In genomic region chr11:58164389-58164788, GRCh38 we compare ENCODE assay signal across 34 cellular contexts. TPM values are rescaled to one million over a fixed set of nuclear protein-coding genes. Genes with fewer than 3 reads are reported as not detected.
"Had no signal": no experiment of that assay in that cellular context is flagged by ENCODE, and none has a peak within 500 bp of the region (broad histone marks: within the 10 kb centered on the region; RNA-seq: fewer than 3 reads in every experiment).

No MANE protein-coding gene starts in this region.

- H3K9me3 ChIP-seq: ovary, sigmoid colon, testis, thyroid gland, transverse colon, upper lobe of left lung, vagina had no signal

- H3K9me3 Mint-ChIP-seq: natural killer cell treated with Interleukin-12 subunit alpha and Interleukin-12 subunit beta and Interleukin-15 and Interleukin-18, amount 100 ng/mL, for 72 hours had no signal

- DNase-seq: hypothalamus; immature natural killer cell; kidney; left ventricle myocardium inferior; mesendoderm; naive thymus-derived CD4-positive, alpha-beta T cell; ovary; right cardiac atrium; sigmoid colon; stimulated activated CD4-positive, alpha-beta T cell treated with anti-CD3 and anti-CD28 coated beads, Interleukin-1b, Interleukin-23, amount 100 ng/mL, for 48 hours; stimulated activated CD4-positive, alpha-beta T cell treated with anti-CD3 and anti-CD28 coated beads, Interleukin-2, amount 100 ng/mL, for 48 hours; stimulated activated CD4-positive, alpha-beta T cell treated with anti-CD3 and anti-CD28 coated beads, Interleukin-4, amount 100 ng/mL, for 4 hours; stimulated activated CD8-positive, alpha-beta memory T cell treated with anti-CD3 and anti-CD28 coated beads, Interleukin-4, amount 100 ng/mL, for 48 hours; stimulated activated naive CD8-positive, alpha-beta T cell treated with anti-CD3 and anti-CD28 coated beads, Interleukin-15, Interleukin-2, amounts not matched to agents 100 U/mL and 50 U/mL, for 24 hours; stomach; testis; thyroid gland; transverse colon; upper lobe of left lung had no signal

- H3K27me3 Mint-ChIP-seq: progenitor cell of endocrine pancreas had no signal

- H3K4me1 ChIP-seq: left ventricle myocardium inferior, sigmoid colon, stomach, testis, thyroid gland, upper lobe of left lung, vagina had no signal

- H3K36me3 Mint-ChIP-seq: mesothelial cell of epicardium; natural killer cell treated with Interleukin-12 subunit alpha and Interleukin-12 subunit beta and Interleukin-15 and Interleukin-18, amount 100 ng/mL, for 72 hours; stimulated activated memory B cell treated with anti-CD40 and anti-IgM and Interleukin-4, amounts not matched to agents 10 μg/mL and 1 μg/mL and 100 μg/mL, for 72 hours had no signal

- H3K4me1 Mint-ChIP-seq: immature natural killer cell; naive thymus-derived CD4-positive, alpha-beta T cell; stimulated activated memory B cell treated with anti-CD40 and anti-IgM and Interleukin-4, amounts not matched to agents 10 μg/mL and 1 μg/mL and 100 μg/mL, for 72 hours had no signal

- H3K27ac ChIP-seq: left ventricle myocardium inferior, ovary, sigmoid colon, stomach, testis, thyroid gland, upper lobe of left lung, vagina had no signal

- H3K4me3 ChIP-seq: left ventricle myocardium inferior, lung, ovary, sigmoid colon, smooth muscle cell, stomach, testis, thyroid gland, transverse colon, upper lobe of left lung, vagina had no signal

- ATAC-seq: naive thymus-derived CD4-positive, alpha-beta T cell; natural killer cell treated with Interleukin-12 subunit alpha and Interleukin-12 subunit beta and Interleukin-15 and Interleukin-18, amount 100 ng/mL, for 72 hours; right cardiac atrium; stimulated activated memory B cell treated with anti-CD40 and anti-IgM and Interleukin-4, amounts not matched to agents 10 μg/mL and 1 μg/mL and 100 μg/mL, for 72 hours; stimulated activated naive CD8-positive, alpha-beta T cell treated with anti-CD3 and anti-CD28 coated beads, Interleukin-15, Interleukin-2, amounts not matched to agents 100 U/mL and 50 U/mL, for 24 hours had no signal

- H3K4me2 ChIP-seq: smooth muscle cell had no signal

- H3K27me3 ChIP-seq: ovary, sigmoid colon, stomach, testis, thyroid gland, transverse colon, upper lobe of left lung, vagina had no signal

- H3K36me3 ChIP-seq: left ventricle myocardium inferior, ovary, sigmoid colon, stomach, thyroid gland, transverse colon, upper lobe of left lung, vagina had no signal

- H3K4me3 Mint-ChIP-seq: immature natural killer cell; mesothelial cell of epicardium; naive thymus-derived CD4-positive, alpha-beta T cell; natural killer cell treated with Interleukin-12 subunit alpha and Interleukin-12 subunit beta and Interleukin-15 and Interleukin-18, amount 100 ng/mL, for 72 hours; stimulated activated memory B cell treated with anti-CD40 and anti-IgM and Interleukin-4, amounts not matched to agents 10 μg/mL and 1 μg/mL and 100 μg/mL, for 72 hours had no signal

- H3K27ac Mint-ChIP-seq: immature natural killer cell; mesothelial cell of epicardium; naive thymus-derived CD4-positive, alpha-beta T cell; natural killer cell treated with Interleukin-12 subunit alpha and Interleukin-12 subunit beta and Interleukin-15 and Interleukin-18, amount 100 ng/mL, for 72 hours; progenitor cell of endocrine pancreas; stimulated activated memory B cell treated with anti-CD40 and anti-IgM and Interleukin-4, amounts not matched to agents 10 μg/mL and 1 μg/mL and 100 μg/mL, for 72 hours had no signal

RNA-seq across cellular contexts. Expression of gene OR9Q2, which starts 24.5 kb away (rescaled TPM):
- total RNA-seq: kidney; left ventricle myocardium inferior; lung; mesothelial cell of epicardium; mononuclear cell; myocyte; naive thymus-derived CD4-positive, alpha-beta T cell; natural killer cell treated with Interleukin-12 subunit alpha and Interleukin-12 subunit beta and Interleukin-15 and Interleukin-18, amount 100 ng/mL, for 72 hours; omental fat pad; ovary; progenitor cell of endocrine pancreas; pulmonary artery endothelial cell; renal cortical epithelial cell; right cardiac atrium; sigmoid colon; smooth muscle cell; stomach; thyroid gland; transverse colon; upper lobe of left lung; urinary bladder; vagina had no signal
- polyA plus RNA-seq: immature natural killer cell; lung; naive thymus-derived CD4-positive, alpha-beta T cell; neural cell; ovary; right cardiac atrium; sigmoid colon; smooth muscle cell; stomach; urinary bladder had no signal

RNA-seq across cellular contexts. Expression of gene OR9I1, which starts 39.1 kb away (rescaled TPM):
- total RNA-seq: kidney; left ventricle myocardium inferior; lower leg skin; lung; mesothelial cell of epicardium; mononuclear cell; myocyte; naive thymus-derived CD4-positive, alpha-beta T cell; natural killer cell treated with Interleukin-12 subunit alpha and Interleukin-12 subunit beta and Interleukin-15 and Interleukin-18, amount 100 ng/mL, for 72 hours; omental fat pad; ovary; progenitor cell of endocrine pancreas; pulmonary artery endothelial cell; renal cortical epithelial cell; right cardiac atrium; sigmoid colon; smooth muscle cell; stomach; testis; thyroid gland; transverse colon; upper lobe of left lung; urinary bladder; vagina had no signal
- polyA plus RNA-seq: immature natural killer cell; lung; naive thymus-derived CD4-positive, alpha-beta T cell; neural cell; ovary; right cardiac atrium; sigmoid colon; smooth muscle cell; stomach; urinary bladder had no signal

RNA-seq across cellular contexts. Expression of gene OR1S2, which starts 39.6 kb away (rescaled TPM):
- total RNA-seq: kidney; left ventricle myocardium inferior; lower leg skin; lung; mesothelial cell of epicardium; mononuclear cell; myocyte; naive thymus-derived CD4-positive, alpha-beta T cell; natural killer cell treated with Interleukin-12 subunit alpha and Interleukin-12 subunit beta and Interleukin-15 and Interleukin-18, amount 100 ng/mL, for 72 hours; omental fat pad; ovary; progenitor cell of endocrine pancreas; pulmonary artery endothelial cell; renal cortical epithelial cell; right cardiac atrium; sigmoid colon; smooth muscle cell; stomach; testis; thyroid gland; transverse colon; upper lobe of left lung; urinary bladder; vagina had no signal
- polyA plus RNA-seq: immature natural killer cell; lung; naive thymus-derived CD4-positive, alpha-beta T cell; neural cell; ovary; right cardiac atrium; sigmoid colon; smooth muscle cell; stomach; urinary bladder had no signal

RNA-seq across cellular contexts. Expression of gene OR1S1, which starts 48.1 kb away (rescaled TPM):
- total RNA-seq: kidney; left ventricle myocardium inferior; lower leg skin; lung; mesothelial cell of epicardium; mononuclear cell; myocyte; naive thymus-derived CD4-positive, alpha-beta T cell; natural killer cell treated with Interleukin-12 subunit alpha and Interleukin-12 subunit beta and Interleukin-15 and Interleukin-18, amount 100 ng/mL, for 72 hours; omental fat pad; ovary; progenitor cell of endocrine pancreas; pulmonary artery endothelial cell; renal cortical epithelial cell; right cardiac atrium; sigmoid colon; smooth muscle cell; stomach; testis; thyroid gland; transverse colon; urinary bladder; vagina had no signal
- polyA plus RNA-seq: immature natural killer cell; lung; naive thymus-derived CD4-positive, alpha-beta T cell; neural cell; ovary; right cardiac atrium; sigmoid colon; smooth muscle cell; stomach; urinary bladder had no signal
